1 cellular context compared by ENCODE assay signal in the genomic region with DNA sequence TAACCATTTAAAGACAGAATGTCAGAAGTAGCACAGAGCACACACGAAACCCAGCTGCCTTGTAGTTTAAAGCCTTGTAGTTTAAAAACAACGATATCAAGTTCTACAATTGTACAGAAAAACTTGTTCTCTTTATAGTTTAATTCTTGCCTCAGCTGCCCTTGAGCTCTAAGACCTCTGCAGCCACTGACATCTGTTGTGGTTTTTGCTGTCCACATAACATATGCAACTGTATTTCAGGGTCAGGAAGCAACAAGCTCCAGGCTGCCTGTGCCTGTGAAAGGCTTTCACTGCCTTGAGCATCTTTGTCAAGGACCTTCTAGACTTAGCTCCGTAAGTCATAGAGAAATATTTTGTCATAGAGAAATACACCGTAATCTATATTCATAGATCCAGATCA.
TF ChIP-seq lines count a peak whose summit lies in the region.

No MANE protein-coding gene starts in this region.

TF ChIP-seq in SK-N-SH, 30 proteins besides CTCF, POLR2A, EP300 and RAD21 (continued from another document):
- TF ChIP-seq, protein P1, sequence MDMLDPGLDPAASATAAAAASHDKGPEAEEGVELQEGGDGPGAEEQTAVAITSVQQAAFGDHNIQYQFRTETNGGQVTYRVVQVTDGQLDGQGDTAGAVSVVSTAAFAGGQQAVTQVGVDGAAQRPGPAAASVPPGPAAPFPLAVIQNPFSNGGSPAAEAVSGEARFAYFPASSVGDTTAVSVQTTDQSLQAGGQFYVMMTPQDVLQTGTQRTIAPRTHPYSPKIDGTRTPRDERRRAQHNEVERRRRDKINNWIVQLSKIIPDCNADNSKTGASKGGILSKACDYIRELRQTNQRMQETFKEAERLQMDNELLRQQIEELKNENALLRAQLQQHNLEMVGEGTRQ (IDR thresholded peaks at IDR 0.05; ENCODE audit: borderline replicate concordance, low read depth, low read length), result no peak
- TF ChIP-seq, protein P2, sequence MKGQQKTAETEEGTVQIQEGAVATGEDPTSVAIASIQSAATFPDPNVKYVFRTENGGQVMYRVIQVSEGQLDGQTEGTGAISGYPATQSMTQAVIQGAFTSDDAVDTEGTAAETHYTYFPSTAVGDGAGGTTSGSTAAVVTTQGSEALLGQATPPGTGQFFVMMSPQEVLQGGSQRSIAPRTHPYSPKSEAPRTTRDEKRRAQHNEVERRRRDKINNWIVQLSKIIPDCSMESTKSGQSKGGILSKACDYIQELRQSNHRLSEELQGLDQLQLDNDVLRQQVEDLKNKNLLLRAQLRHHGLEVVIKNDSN (IDR thresholded peaks at IDR 0.05; ENCODE audit: borderline replicate concordance, low read depth), result no peak
- TF ChIP-seq, protein P3, sequence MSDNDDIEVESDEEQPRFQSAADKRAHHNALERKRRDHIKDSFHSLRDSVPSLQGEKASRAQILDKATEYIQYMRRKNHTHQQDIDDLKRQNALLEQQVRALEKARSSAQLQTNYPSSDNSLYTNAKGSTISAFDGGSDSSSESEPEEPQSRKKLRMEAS (IDR thresholded peaks at IDR 0.05; ENCODE audit: low read depth), result no peak
